12 cellular contexts compared by ENCODE assay signal in genomic region chr18:68797901-68798300, GRCh38. TPM values are rescaled to one million over a fixed set of nuclear protein-coding genes. Genes with fewer than 3 reads are reported as not detected.
DNase-seq lines count a peak whose midpoint lies in the region; ATAC-seq, FAIRE-seq and TF ChIP-seq lines count a peak whose summit lies in the region.
"Had no signal": no experiment of that assay in that cellular context is flagged by ENCODE, and none has a peak within 500 bp of the region (broad histone marks: within the 10 kb centered on the region; RNA-seq: fewer than 3 reads in every experiment).

Gene CCDC102B, plus strand, starts transcription at chr18:68798080. Its CDS starts 38,684 bp downstream, at chr18:68836764.

- H3K9me3 ChIP-seq in astrocyte (ENCODE audit: insufficient read depth, low read depth, low read length) (no peaks in the 10 kb centered on the region), upper lobe of right lung (no peaks in the 10 kb centered on the region)

- no peak for TF ChIP-seq CTCF in astrocyte (IDR thresholded peaks at IDR 0.05; ENCODE audit: insufficient read depth, low read depth, low read length)
- no peak for TF ChIP-seq CTCF in upper lobe of right lung (IDR thresholded peaks at IDR 0.05)
- TF ChIP-seq CTCF in GM20000 (IDR thresholded peaks at IDR 0.05; ENCODE audit: extremely low read depth, missing control alignments): no peak

- no peak within 1 kb of the TSS for H3K27ac Mint-ChIP-seq in astrocyte (ENCODE audit: unreplicated experiment)
- H3K27ac Mint-ChIP-seq: memory B cell had no signal

- H3K9ac ChIP-seq in astrocyte (ENCODE audit: low read length): peak within 1 kb of the TSS; percentile 58

- no peaks in the 10 kb centered on the region for H3K36me3 ChIP-seq in astrocyte (ENCODE audit: insufficient read depth, low read length)
- no peaks in the 10 kb centered on the region for H3K36me3 ChIP-seq in upper lobe of right lung

- H3K4me3 ChIP-seq in astrocyte (ENCODE audit: insufficient read depth, low read depth, low read length) (no peak within 1 kb of the TSS), upper lobe of right lung (peak within 1 kb of the TSS; percentile 34)

- peak within 1 kb of the TSS; percentile 75 for H3K4me3 Mint-ChIP-seq in astrocyte (ENCODE audit: unreplicated experiment)
- H3K4me3 Mint-ChIP-seq: memory B cell had no signal

- H3K27me3 Mint-ChIP-seq in astrocyte (ENCODE audit: low read depth, unreplicated experiment): no peaks in the 10 kb centered on the region
- H3K27me3 Mint-ChIP-seq: memory B cell had no signal

- no peaks in the 10 kb centered on the region for H3K36me3 Mint-ChIP-seq in astrocyte (ENCODE audit: low read depth, unreplicated experiment)
- H3K36me3 Mint-ChIP-seq: memory B cell had no signal

- peak; percentile 6 for DNase-seq in NCI-H2196 (lab: John Stamatoyannopoulos, UW; ENCODE audit: unreplicated experiment)
- no peak for DNase-seq in NCI-H2196 treated with DMSO at 0.1 percent for 48 hours (lab: John Stamatoyannopoulos, UW; ENCODE audit: unreplicated experiment)
- DNase-seq in astrocyte (ENCODE audit: low read depth): peak; percentile 65
- peak; percentile 94 for DNase-seq in iris pigment epithelial cell (ENCODE audit: low read depth)
- no peak for DNase-seq in upper lobe of right lung
- no peak for DNase-seq in GM20000 (ENCODE audit: low spot score)
- DNase-seq in middle frontal gyrus (ENCODE audit: extremely low spot score, low spot score): no peak
- DNase-seq: trophoblast cell had no signal

- no peaks in the 10 kb centered on the region for H4K20me1 ChIP-seq in astrocyte (ENCODE audit: insufficient read depth, low read length)

- H3K4me2 ChIP-seq in astrocyte (ENCODE audit: low read length): peak within 1 kb of the TSS; percentile 69

- H3K27me3 ChIP-seq in astrocyte (ENCODE audit: insufficient read depth, low read length): no peaks in the 10 kb centered on the region
- no peaks in the 10 kb centered on the region for H3K27me3 ChIP-seq in upper lobe of right lung

- H2AFZ ChIP-seq in astrocyte (ENCODE audit: low read depth, low read length): peak within 1 kb of the TSS; percentile 59

- no peak for ATAC-seq in upper lobe of right lung
- ATAC-seq in GM19035 (IDR thresholded peaks at IDR 0.05; ENCODE audit: unreplicated experiment): no peak
- ATAC-seq: HCT116 had no signal

- FAIRE-seq in astrocyte (lab: Jason Lieb, UNC): no peak

- H3K4me1 ChIP-seq in astrocyte (ENCODE audit: insufficient read depth, low read length) (peaks cover 14% of the 10 kb centered on the region), upper lobe of right lung (no peaks in the 10 kb centered on the region)

- H3K4me1 Mint-ChIP-seq in astrocyte (ENCODE audit: low read depth, unreplicated experiment): peaks cover 12% of the 10 kb centered on the region
- H3K4me1 Mint-ChIP-seq: memory B cell had no signal

- H3K27ac ChIP-seq in astrocyte (ENCODE audit: low read depth, low read length) (peak within 1 kb of the TSS; percentile 65), upper lobe of right lung (no peak within 1 kb of the TSS)
- H3K27ac ChIP-seq: HL-60 had no signal

- intact Hi-C loops in upper lobe of right lung (cut with DNase I): no loop called here

- no peaks in the 10 kb centered on the region for H3K9me3 Mint-ChIP-seq in astrocyte (ENCODE audit: unreplicated experiment)
- H3K9me3 Mint-ChIP-seq: memory B cell had no signal

- H3K79me2 ChIP-seq in astrocyte (ENCODE audit: insufficient read depth, low read length): no peaks in the 10 kb centered on the region

RNA-seq across cellular contexts. Expression of gene CCDC102B, which starts in this region (rescaled TPM):
- total RNA-seq in astrocyte (7.9 and 10.2 TPM in 2 replicates), upper lobe of right lung (43.7 TPM)

Comparison
In these comparisons a context has a peak if more than half of its experiments do, and no peak if none do; other contexts are left out.
1. DNase-seq: peak in NCI-H2196 (single experiment), astrocyte (single experiment) and iris pigment epithelial cell (single experiment); none in NCI-H2196 treated with DMSO at 0.1 percent for 48 hours (single experiment), upper lobe of right lung (single experiment), GM20000 (single experiment) and middle frontal gyrus (single experiment).